23 cellular contexts compared by ENCODE assay signal in the genomic region with DNA sequence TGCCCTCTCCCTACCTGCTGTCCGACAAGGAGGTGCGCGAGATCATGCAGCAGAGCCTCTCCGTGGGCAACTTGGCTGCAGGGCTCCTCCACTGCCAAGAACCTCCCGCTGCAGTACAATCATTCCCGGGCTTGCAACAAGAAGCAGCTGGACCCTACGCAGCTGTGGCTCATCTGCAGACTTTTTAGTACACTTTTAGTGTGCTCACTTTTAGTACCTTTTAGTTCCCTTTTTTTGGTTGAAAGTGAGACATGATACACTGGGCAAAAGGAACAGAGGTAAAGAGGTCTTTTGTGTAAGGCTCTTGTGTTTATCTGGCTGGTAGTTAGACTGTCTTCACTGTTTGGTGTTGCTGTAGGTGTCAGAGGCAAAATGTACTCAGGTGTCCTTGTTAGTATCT.
"Had no signal": no experiment of that assay in that cellular context is flagged by ENCODE, and none has a peak within 500 bp of the region (broad histone marks: within the 10 kb centered on the region; RNA-seq: fewer than 3 reads in every experiment).

No MANE protein-coding gene starts in this region.

- H3K27me3 ChIP-seq: esophagus squamous epithelium, gastrocnemius medialis, sigmoid colon, vagina had no signal

- H3K27ac ChIP-seq: coronary artery, esophagus squamous epithelium, gastrocnemius medialis, sigmoid colon, thoracic aorta, vagina had no signal

- H3K4me3 ChIP-seq: coronary artery, esophagus squamous epithelium, gastrocnemius medialis, sigmoid colon, smooth muscle cell, thoracic aorta, vagina had no signal

- H3K4me2 ChIP-seq: smooth muscle cell had no signal

- DNase-seq: activated CD4-positive, alpha-beta memory T cell treated with anti-CD3 and anti-CD28 coated beads, Interleukin-2, amount 10 ng/mL, durations not matched to agents 7 days and 5 days; activated CD4-positive, alpha-beta T cell treated with anti-CD3 and anti-CD28 coated beads for 48 hours; activated CD4-positive, CD25-positive, alpha-beta regulatory T cell; activated effector memory CD4-positive, alpha-beta T cell treated with Interleukin-2 at 50 U/mL for 16 hours; activated naive CD4-positive, alpha-beta T cell treated with anti-CD3 and anti-CD28 coated beads for 36 hours; activated naive CD8-positive, alpha-beta T cell treated with anti-CD3 and anti-CD28 coated beads, Interleukin-2, amount 10 ng/mL, durations not matched to agents 7 days and 5 days; activated T-cell treated with anti-CD3 and anti-CD28 coated beads, Interleukin-2, amount 50 U/mL, for 72 hours; amygdala; cerebellar nuclear complex; esophagus squamous epithelium; gastrocnemius medialis; hypothalamus; left ventricle myocardium superior; midbrain; natural killer cell; retina; sigmoid colon; stimulated activated CD4-positive, alpha-beta T cell treated with anti-CD3 and anti-CD28 coated beads, Interleukin-15, amount 100 ng/mL, for 24 hours; stimulated activated naive CD4-positive, alpha-beta T cell had no signal

- H3K4me1 ChIP-seq: esophagus squamous epithelium, gastrocnemius medialis, sigmoid colon, vagina had no signal

- ATAC-seq: activated T-cell treated with anti-CD3 and anti-CD28 coated beads, Interleukin-2, amount 50 U/mL, for 72 hours; gastrocnemius medialis; left ventricle myocardium superior; natural killer cell had no signal

- H3K36me3 ChIP-seq: esophagus squamous epithelium, gastrocnemius medialis, sigmoid colon, thoracic aorta, vagina had no signal

- H3K9me3 ChIP-seq: gastrocnemius medialis, thoracic aorta, vagina had no signal
